ENCODE assay signal across 23 cellular contexts in the genomic region with DNA sequence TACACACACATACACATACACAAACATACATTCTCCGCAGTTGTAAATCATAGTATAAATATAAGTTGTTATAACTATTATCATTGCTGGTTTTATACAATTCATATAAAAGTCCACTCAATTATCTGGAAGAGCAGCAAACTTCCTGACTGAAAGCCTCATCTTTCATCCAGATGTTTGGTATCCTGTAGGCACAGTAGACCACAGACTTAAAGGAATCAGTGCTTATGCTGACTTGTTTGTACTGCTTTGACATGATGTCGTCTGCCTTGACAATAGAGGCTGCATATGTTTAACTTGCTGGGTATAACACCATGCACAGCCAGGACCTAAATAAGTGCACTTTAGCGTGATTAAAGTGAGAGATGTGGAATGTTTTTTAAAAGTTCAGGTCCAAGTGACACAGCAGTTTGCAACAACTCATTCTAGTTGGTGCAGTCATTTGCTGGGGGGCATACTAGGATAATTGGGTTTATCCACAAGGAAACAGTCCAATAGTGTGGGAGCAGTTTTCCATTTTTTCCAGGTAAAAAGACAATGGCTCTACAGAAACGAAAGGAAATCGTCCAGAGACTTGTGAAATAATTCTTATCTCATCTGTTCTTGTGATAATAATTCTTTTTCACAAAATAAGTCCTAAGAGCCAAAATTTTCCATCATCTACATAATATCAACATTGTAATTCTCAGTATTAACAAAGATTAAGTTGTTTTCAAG.
"Had no signal": no experiment of that assay in that cellular context is flagged by ENCODE, and none has a peak within 500 bp of the region (broad histone marks: within the 10 kb centered on the region; RNA-seq: fewer than 3 reads in every experiment).

No MANE protein-coding gene starts in this region.

- DNase-seq: activated CD4-positive, alpha-beta T cell treated with anti-CD3 and anti-CD28 coated beads for 36 hours; activated CD4-positive, alpha-beta T cell treated with anti-CD3 and anti-CD28 coated beads, Interleukin-2, amount 50 U/mL, for 48 hours; activated gamma-delta T cell treated with Interleukin-2 at 50 U/mL for 16 hours; amygdala; caudate nucleus; effector memory CD8-positive, alpha-beta T cell; immature natural killer cell; lower lobe of right lung; midbrain; stimulated activated CD4-positive, alpha-beta T cell treated with anti-CD3 and anti-CD28 coated beads, Interleukin-12 subunit alpha, Interleukin-12 subunit beta, amount 100 ng/mL, for 4 hours; stimulated activated CD4-positive, alpha-beta T cell treated with anti-CD3 and anti-CD28 coated beads, Interleukin-1b, Interleukin-23, amount 100 ng/mL, for 48 hours; stimulated activated CD8-positive, alpha-beta memory T cell treated with anti-CD3 and anti-CD28 coated beads, Interleukin-4, amount 100 ng/mL, for 48 hours; stimulated activated naive CD4-positive, alpha-beta T cell treated with Interleukin-2 at 50 U/mL for 16 hours; T-helper 2 cell had no signal

- H3K36me3 Mint-ChIP-seq: activated naive CD8-positive, alpha-beta T cell; WTC11 had no signal

- H3K27me3 ChIP-seq: body of pancreas, gastrocnemius medialis, heart right ventricle, thyroid gland had no signal

- ATAC-seq: activated CD4-positive, alpha-beta T cell treated with anti-CD3 and anti-CD28 coated beads for 36 hours; effector memory CD8-positive, alpha-beta T cell; lower lobe of right lung; WTC11 had no signal

- H3K9me3 Mint-ChIP-seq: effector memory CD8-positive, alpha-beta T cell had no signal

- H3K4me3 ChIP-seq: body of pancreas, gastrocnemius medialis, heart right ventricle, lower lobe of right lung, thyroid gland had no signal

- H3K36me3 ChIP-seq: gastrocnemius medialis, heart right ventricle, lower lobe of right lung, thyroid gland had no signal

- H3K4me1 Mint-ChIP-seq: activated CD4-positive, alpha-beta T cell treated with anti-CD3 and anti-CD28 coated beads for 36 hours; immature natural killer cell had no signal

- H3K27ac ChIP-seq: body of pancreas, lower lobe of right lung, parathyroid adenoma, thyroid gland had no signal

- H3K9me3 ChIP-seq: gastrocnemius medialis, lower lobe of right lung, thyroid gland had no signal

- H3K79me2 ChIP-seq: parathyroid adenoma had no signal

- H3K27ac Mint-ChIP-seq: activated CD4-positive, alpha-beta T cell treated with anti-CD3 and anti-CD28 coated beads for 36 hours; activated naive CD8-positive, alpha-beta T cell; activated T-helper 1 cell treated with anti-CD3 and anti-CD28 coated beads, Interleukin-12 subunit alpha, Interleukin-12 subunit beta, Interleukin-2, Interleukin-4 antibody, amounts not matched to agents 30 ng/mL and 10 ng/mL and 1 ng/mL, durations not matched to agents 14 hours and 24 hours and 36 hours; effector memory CD8-positive, alpha-beta T cell; immature natural killer cell; WTC11 had no signal

- H3K4me3 Mint-ChIP-seq: activated CD4-positive, alpha-beta T cell treated with anti-CD3 and anti-CD28 coated beads for 36 hours; activated naive CD8-positive, alpha-beta T cell; activated T-helper 1 cell treated with anti-CD3 and anti-CD28 coated beads, Interleukin-12 subunit alpha, Interleukin-12 subunit beta, Interleukin-2, Interleukin-4 antibody, amounts not matched to agents 30 ng/mL and 10 ng/mL and 1 ng/mL, durations not matched to agents 14 hours and 24 hours and 36 hours; effector memory CD8-positive, alpha-beta T cell; immature natural killer cell; nephron; WTC11 had no signal

- H2AFZ ChIP-seq: parathyroid adenoma had no signal

- H3K9ac ChIP-seq: parathyroid adenoma had no signal

- H3K4me1 ChIP-seq: lower lobe of right lung, parathyroid adenoma, thyroid gland had no signal
